1 cellular context compared by ENCODE assay signal in the genomic region with DNA sequence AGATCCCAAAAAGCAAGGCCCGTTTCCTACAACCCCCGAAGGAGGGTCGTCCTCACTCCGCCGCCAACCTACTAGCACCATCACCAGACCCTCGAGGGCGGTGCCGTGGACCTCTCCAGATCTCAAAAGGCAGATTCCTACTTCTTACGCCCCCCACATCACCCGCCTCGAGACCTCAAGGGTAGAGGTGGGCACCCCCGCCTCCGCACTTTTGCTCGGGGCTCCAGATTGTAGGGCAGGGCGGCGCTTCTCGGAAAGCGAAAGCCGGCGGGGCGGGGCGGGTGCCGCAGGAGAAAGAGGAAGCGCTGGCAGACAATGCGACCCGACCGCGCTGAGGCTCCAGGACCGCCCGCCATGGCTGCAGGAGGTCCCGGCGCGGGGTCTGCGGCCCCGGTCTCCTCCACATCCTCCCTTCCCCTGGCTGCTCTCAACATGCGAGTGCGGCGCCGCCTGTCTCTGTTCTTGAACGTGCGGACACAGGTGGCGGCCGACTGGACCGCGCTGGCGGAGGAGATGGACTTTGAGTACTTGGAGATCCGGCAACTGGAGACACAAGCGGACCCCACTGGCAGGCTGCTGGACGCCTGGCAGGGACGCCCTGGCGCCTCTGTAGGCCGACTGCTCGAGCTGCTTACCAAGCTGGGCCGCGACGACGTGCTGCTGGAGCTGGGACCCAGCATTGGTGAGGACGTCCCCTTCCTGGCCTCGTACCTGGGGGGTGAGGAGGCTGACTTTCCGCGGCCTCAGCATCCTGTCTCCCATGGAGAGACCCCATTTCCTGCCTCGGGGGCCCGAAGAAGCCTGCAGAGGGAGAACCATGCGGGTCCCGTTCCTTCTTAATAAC.
TF ChIP-seq lines count a peak whose summit lies in the region.

Gene MYD88 (plus strand): TSS at position 315 of the 844 bp plus-strand sequence. CDS start 40 bp downstream, at position 355.

TF ChIP-seq in K562, 482 proteins besides CTCF, POLR2A, EP300 and RAD21 (continued from another document and continues in another):
- TF ChIP-seq, protein P1, sequence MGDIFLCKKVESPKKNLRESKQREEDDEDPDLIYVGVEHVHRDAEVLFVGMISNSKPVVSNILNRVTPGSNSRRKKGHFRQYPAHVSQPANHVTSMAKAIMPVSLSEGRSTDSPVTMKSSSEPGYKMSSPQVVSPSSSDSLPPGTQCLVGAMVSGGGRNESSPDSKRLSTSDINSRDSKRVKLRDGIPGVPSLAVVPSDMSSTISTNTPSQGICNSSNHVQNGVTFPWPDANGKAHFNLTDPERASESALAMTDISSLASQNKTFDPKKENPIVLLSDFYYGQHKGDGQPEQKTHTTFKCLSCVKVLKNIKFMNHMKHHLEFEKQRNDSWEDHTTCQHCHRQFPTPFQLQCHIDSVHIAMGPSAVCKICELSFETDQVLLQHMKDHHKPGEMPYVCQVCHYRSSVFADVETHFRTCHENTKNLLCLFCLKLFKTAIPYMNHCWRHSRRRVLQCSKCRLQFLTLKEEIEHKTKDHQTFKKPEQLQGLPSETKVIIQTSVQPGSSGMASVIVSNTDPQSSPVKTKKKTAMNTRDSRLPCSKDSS (IDR thresholded peaks at IDR 0.05; ENCODE audit: low read depth, partially characterized antibody) = no peak
- no peak for TF ChIP-seq PHB2 (IDR thresholded peaks at IDR 0.05; ENCODE audit: low read depth)
- no peak for TF ChIP-seq ZNF324 (CRISPR knock-in tag; IDR thresholded peaks at IDR 0.05)
- TF ChIP-seq NFIC (IDR thresholded peaks at IDR 0.05) = peak; percentile 36
- TF ChIP-seq BACH1 (tag; IDR thresholded peaks at IDR 0.05) = no peak
- TF ChIP-seq DNMT1 (IDR thresholded peaks at IDR 0.05) = no peak
- no peak for TF ChIP-seq KLF10 (CRISPR knock-in tag; IDR thresholded peaks at IDR 0.05)
- TF ChIP-seq ZNF121 (CRISPR knock-in tag; conservative IDR thresholded peaks at IDR 0.05) = no peak
- no peak for TF ChIP-seq JUNB (CRISPR knock-in tag; conservative IDR thresholded peaks at IDR 0.05)
- TF ChIP-seq ZNF57 (CRISPR knock-in tag; IDR thresholded peaks at IDR 0.05) = no peak
- TF ChIP-seq, protein P2, sequence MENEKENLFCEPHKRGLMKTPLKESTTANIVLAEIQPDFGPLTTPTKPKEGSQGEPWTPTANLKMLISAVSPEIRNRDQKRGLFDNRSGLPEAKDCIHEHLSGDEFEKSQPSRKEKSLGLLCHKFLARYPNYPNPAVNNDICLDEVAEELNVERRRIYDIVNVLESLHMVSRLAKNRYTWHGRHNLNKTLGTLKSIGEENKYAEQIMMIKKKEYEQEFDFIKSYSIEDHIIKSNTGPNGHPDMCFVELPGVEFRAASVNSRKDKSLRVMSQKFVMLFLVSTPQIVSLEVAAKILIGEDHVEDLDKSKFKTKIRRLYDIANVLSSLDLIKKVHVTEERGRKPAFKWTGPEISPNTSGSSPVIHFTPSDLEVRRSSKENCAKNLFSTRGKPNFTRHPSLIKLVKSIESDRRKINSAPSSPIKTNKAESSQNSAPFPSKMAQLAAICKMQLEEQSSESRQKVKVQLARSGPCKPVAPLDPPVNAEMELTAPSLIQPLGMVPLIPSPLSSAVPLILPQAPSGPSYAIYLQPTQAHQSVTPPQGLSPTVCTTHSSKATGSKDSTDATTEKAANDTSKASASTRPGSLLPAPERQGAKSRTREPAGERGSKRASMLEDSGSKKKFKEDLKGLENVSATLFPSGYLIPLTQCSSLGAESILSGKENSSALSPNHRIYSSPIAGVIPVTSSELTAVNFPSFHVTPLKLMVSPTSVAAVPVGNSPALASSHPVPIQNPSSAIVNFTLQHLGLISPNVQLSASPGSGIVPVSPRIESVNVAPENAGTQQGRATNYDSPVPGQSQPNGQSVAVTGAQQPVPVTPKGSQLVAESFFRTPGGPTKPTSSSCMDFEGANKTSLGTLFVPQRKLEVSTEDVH (IDR thresholded peaks at IDR 0.05; ENCODE audit: low read depth, partially characterized antibody) = no peak
- TF ChIP-seq CBX1 (IDR thresholded peaks at IDR 0.05; ENCODE audit: low read depth) = peak; percentile 78
- TF ChIP-seq, protein P3, sequence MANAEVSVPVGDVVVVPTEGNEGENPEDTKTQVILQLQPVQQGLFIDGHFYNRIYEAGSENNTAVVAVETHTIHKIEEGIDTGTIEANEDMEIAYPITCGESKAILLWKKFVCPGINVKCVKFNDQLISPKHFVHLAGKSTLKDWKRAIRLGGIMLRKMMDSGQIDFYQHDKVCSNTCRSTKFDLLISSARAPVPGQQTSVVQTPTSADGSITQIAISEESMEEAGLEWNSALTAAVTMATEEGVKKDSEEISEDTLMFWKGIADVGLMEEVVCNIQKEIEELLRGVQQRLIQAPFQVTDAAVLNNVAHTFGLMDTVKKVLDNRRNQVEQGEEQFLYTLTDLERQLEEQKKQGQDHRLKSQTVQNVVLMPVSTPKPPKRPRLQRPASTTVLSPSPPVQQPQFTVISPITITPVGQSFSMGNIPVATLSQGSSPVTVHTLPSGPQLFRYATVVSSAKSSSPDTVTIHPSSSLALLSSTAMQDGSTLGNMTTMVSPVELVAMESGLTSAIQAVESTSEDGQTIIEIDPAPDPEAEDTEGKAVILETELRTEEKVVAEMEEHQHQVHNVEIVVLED (CRISPR knock-in tag; IDR thresholded peaks at IDR 0.05) = 0 out of 2 replicates have a peak, but pooled peaks have one; percentile 33
- no peak for TF ChIP-seq ZFP1 (CRISPR knock-in tag; IDR thresholded peaks at IDR 0.05)
- TF ChIP-seq PURB (CRISPR knock-in tag; IDR thresholded peaks at IDR 0.05; ENCODE audit: low read depth) = no peak
- TF ChIP-seq MYC (IDR thresholded peaks at IDR 0.05; ENCODE audit: low read depth, low read length) = peak; percentile 75
- TF ChIP-seq MYC (CRISPR knock-in tag; IDR thresholded peaks at IDR 0.05; ENCODE audit: borderline replicate concordance, low read depth) = peak; percentile 92; the same call in 1 of the 2 replicates
- TF ChIP-seq, protein P4, sequence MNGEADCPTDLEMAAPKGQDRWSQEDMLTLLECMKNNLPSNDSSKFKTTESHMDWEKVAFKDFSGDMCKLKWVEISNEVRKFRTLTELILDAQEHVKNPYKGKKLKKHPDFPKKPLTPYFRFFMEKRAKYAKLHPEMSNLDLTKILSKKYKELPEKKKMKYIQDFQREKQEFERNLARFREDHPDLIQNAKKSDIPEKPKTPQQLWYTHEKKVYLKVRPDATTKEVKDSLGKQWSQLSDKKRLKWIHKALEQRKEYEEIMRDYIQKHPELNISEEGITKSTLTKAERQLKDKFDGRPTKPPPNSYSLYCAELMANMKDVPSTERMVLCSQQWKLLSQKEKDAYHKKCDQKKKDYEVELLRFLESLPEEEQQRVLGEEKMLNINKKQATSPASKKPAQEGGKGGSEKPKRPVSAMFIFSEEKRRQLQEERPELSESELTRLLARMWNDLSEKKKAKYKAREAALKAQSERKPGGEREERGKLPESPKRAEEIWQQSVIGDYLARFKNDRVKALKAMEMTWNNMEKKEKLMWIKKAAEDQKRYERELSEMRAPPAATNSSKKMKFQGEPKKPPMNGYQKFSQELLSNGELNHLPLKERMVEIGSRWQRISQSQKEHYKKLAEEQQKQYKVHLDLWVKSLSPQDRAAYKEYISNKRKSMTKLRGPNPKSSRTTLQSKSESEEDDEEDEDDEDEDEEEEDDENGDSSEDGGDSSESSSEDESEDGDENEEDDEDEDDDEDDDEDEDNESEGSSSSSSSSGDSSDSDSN (IDR thresholded peaks at IDR 0.05; ENCODE audit: borderline replicate concordance in 1 of 2, low read depth in 2 of 2, low read length in 2 of 2) = peak; percentile 6 to 51; a peak in 1 of 4 replicates
- peak; percentile 75 for TF ChIP-seq HMGN3 (IDR thresholded peaks at IDR 0.05; ENCODE audit: borderline replicate concordance, extremely low read depth, insufficient read length, low read depth, low read length)
- no peak for TF ChIP-seq MED1 (CRISPR knock-in tag; IDR thresholded peaks at IDR 0.05; ENCODE audit: borderline replicate concordance)
- peak; percentile 19; the same call in 1 of the 2 replicates for TF ChIP-seq ZBTB17 (CRISPR knock-in tag; IDR thresholded peaks at IDR 0.05)
- no peak for TF ChIP-seq MCM2 (IDR thresholded peaks at IDR 0.05; ENCODE audit: low read depth)
- TF ChIP-seq ZFX (CRISPR knock-in tag; IDR thresholded peaks at IDR 0.05) = peak; percentile 95
- peak; percentile 39 to 72; a peak in 2 of 4 replicates for TF ChIP-seq NONO (IDR thresholded peaks at IDR 0.05; ENCODE audit: low read depth in 2 of 2, low read length in 1 of 2)
- no peak for TF ChIP-seq POU5F1 (IDR thresholded peaks at IDR 0.05; ENCODE audit: borderline replicate concordance, low read depth, low read length, partially characterized antibody)
- TF ChIP-seq ZBED1 (IDR thresholded peaks at IDR 0.05) = no peak
- 0 out of 2 replicates have a peak, but pooled peaks have one; percentile 20 for TF ChIP-seq GTF2A2 (tag; IDR thresholded peaks at IDR 0.05)
- TF ChIP-seq FOXM1 (IDR thresholded peaks at IDR 0.05; ENCODE audit: low read depth) = no peak
- peak; percentile 84; the same call in 1 of the 2 replicates for TF ChIP-seq FOXM1 (CRISPR knock-in tag; IDR thresholded peaks at IDR 0.05; ENCODE audit: low read depth)
- TF ChIP-seq CHCHD3 (CRISPR knock-in tag; IDR thresholded peaks at IDR 0.05) = no peak
- TF ChIP-seq CBX2 (IDR thresholded peaks at IDR 0.05; ENCODE audit: insufficient read depth, low read length, poor library complexity, severe bottlenecking) = no peak
- TF ChIP-seq AFF1 (IDR thresholded peaks at IDR 0.05; ENCODE audit: low read depth in 1 of 2, partially characterized antibody in 2 of 2) = no peak
- TF ChIP-seq HDAC3 (IDR thresholded peaks at IDR 0.05; ENCODE audit: borderline replicate concordance, partially characterized antibody) = no peak
- TF ChIP-seq NCOA2 (IDR thresholded peaks at IDR 0.05; ENCODE audit: partially characterized antibody in 2 of 2) = no peak
- TF ChIP-seq, protein P5, sequence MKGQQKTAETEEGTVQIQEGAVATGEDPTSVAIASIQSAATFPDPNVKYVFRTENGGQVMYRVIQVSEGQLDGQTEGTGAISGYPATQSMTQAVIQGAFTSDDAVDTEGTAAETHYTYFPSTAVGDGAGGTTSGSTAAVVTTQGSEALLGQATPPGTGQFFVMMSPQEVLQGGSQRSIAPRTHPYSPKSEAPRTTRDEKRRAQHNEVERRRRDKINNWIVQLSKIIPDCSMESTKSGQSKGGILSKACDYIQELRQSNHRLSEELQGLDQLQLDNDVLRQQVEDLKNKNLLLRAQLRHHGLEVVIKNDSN (CRISPR knock-in tag; IDR thresholded peaks at IDR 0.05) = no peak
- TF ChIP-seq, protein P6, sequence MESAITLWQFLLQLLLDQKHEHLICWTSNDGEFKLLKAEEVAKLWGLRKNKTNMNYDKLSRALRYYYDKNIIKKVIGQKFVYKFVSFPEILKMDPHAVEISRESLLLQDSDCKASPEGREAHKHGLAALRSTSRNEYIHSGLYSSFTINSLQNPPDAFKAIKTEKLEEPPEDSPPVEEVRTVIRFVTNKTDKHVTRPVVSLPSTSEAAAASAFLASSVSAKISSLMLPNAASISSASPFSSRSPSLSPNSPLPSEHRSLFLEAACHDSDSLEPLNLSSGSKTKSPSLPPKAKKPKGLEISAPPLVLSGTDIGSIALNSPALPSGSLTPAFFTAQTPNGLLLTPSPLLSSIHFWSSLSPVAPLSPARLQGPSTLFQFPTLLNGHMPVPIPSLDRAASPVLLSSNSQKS (CRISPR knock-in tag; IDR thresholded peaks at IDR 0.05) = no peak
- no peak; the same call in 1 of the 2 replicates for TF ChIP-seq ZNF583 (CRISPR knock-in tag; IDR thresholded peaks at IDR 0.05)
- TF ChIP-seq ZNF24 (IDR thresholded peaks at IDR 0.05) = no peak
- no peak for TF ChIP-seq EZH2 (IDR thresholded peaks at IDR 0.05; ENCODE audit: borderline replicate concordance, low read depth, low read length)
- no peak for TF ChIP-seq HNRNPLL (IDR thresholded peaks at IDR 0.05; ENCODE audit: low read depth, low read length, poor library complexity, severe bottlenecking)
